Comparison of ENCODE assay signal across 31 cellular contexts in genomic region chr16:83791916-83792315, GRCh38.
"Had no signal": no experiment of that assay in that cellular context is flagged by ENCODE, and none has a peak within 500 bp of the region (broad histone marks: within the 10 kb centered on the region; RNA-seq: fewer than 3 reads in every experiment).

No MANE protein-coding gene starts in this region.

- H3K4me1 ChIP-seq: adrenal gland, body of pancreas, breast epithelium had no signal

- H3K4me3 ChIP-seq: adrenal gland, body of pancreas, breast epithelium had no signal

- FAIRE-seq: astrocyte, TTC549 had no signal

- DNase-seq: activated B cell treated with CpG ODN at 0.5 μM for 24 hours; activated CD4-positive, alpha-beta memory T cell treated with anti-CD3 and anti-CD28 coated beads for 36 hours; activated CD4-positive, alpha-beta T cell treated with anti-CD3 and anti-CD28 coated beads for 4 hours; activated CD4-positive, alpha-beta T cell treated with anti-CD3 and anti-CD28 coated beads, Interleukin-2, amount 10 ng/mL, durations not matched to agents 24 days and 14 days; activated CD4-positive, alpha-beta T cell treated with anti-CD3 and anti-CD28 coated beads, Interleukin-2, amount 50 U/mL, for 1 hour; activated CD4-positive, alpha-beta T cell treated with anti-CD3 and anti-CD28 coated beads, Interleukin-2, amount 50 U/mL, for 4 hours; activated CD4-positive, CD25-positive, alpha-beta regulatory T cell treated with anti-CD3 and anti-CD28 coated beads, Interleukin-2, amount 50 U/mL, for 72 hours; activated CD8-positive, alpha-beta memory T cell treated with anti-CD3 and anti-CD28 coated beads, Interleukin-2, amount 50 U/mL, for 4 hours; activated CD8-positive, alpha-beta T cell treated with anti-CD3 and anti-CD28 coated beads for 36 hours; activated effector memory CD4-positive, alpha-beta T cell treated with anti-CD3 and anti-CD28 coated beads, Interleukin-2, amount 50 U/mL, for 16 hours; activated gamma-delta T cell treated with Interleukin-2 at 50 U/mL for 16 hours; activated naive CD4-positive, alpha-beta T cell; activated naive CD4-positive, alpha-beta T cell treated with anti-CD3 and anti-CD28 coated beads for 36 hours; activated naive CD4-positive, alpha-beta T cell treated with anti-CD3 and anti-CD28 coated beads, Interleukin-2, amount 50 U/mL, for 16 hours; activated naive CD8-positive, alpha-beta T cell treated with anti-CD3 and anti-CD28 coated beads for 36 hours; activated T-cell treated with anti-CD3 and anti-CD28 coated beads for 4 hours; activated T-cell treated with anti-CD3 and anti-CD28 coated beads, Interleukin-2, amount 50 U/mL, for 1 hour; activated T-cell treated with anti-CD3 and anti-CD28 coated beads, Interleukin-2, amount 50 U/mL, for 4 hours; activated T-cell treated with anti-CD3 and anti-CD28 coated beads, Interleukin-2, amount 50 U/mL, for 72 hours; adrenal gland; amniotic stem cell; aorta; body of pancreas; brain microvascular endothelial cell; central memory CD4-positive, alpha-beta T cell; T-helper 9 cell had no signal

- H3K27me3 ChIP-seq: adrenal gland, body of pancreas, brain microvascular endothelial cell, breast epithelium had no signal

- H3K9me3 ChIP-seq: adrenal gland, body of pancreas, breast epithelium had no signal

- ATAC-seq: activated CD8-positive, alpha-beta T cell treated with anti-CD3 and anti-CD28 coated beads for 36 hours; activated T-cell treated with anti-CD3 and anti-CD28 coated beads, Interleukin-2, amount 50 U/mL, for 4 hours; activated T-cell treated with anti-CD3 and anti-CD28 coated beads, Interleukin-2, amount 50 U/mL, for 72 hours; activated T-helper 17 cell treated with anti-CD3 and anti-CD28 coated beads, Interleukin-2, amount 50 U/mL, for 72 hours; body of pancreas had no signal

- H3K27ac ChIP-seq: adrenal gland, body of pancreas, brain microvascular endothelial cell, breast epithelium, VCaP had no signal

- H3K36me3 ChIP-seq: adrenal gland, brain microvascular endothelial cell, breast epithelium had no signal
